8 cellular contexts compared by ENCODE assay signal in the genomic region with DNA sequence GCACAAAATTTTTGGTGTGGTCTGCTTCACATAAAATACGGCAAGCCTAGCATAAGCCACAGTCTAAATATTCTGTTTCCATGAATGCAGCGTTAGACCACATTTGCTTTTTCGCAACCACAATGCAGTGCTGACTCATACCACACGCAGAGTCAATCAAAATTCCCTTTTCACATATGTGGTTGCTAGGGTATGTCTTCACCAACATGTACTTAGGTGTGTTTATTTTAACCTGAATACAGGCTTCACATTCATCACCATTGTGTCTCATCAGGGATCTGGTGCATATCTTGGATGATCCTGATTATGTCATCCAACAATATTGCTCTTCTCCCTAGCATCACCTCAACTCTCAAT.
A peak's percentile ranks its signal among the peaks of the same experiment; 100 is the strongest.
DNase-seq lines count a peak whose midpoint lies in the region; ATAC-seq and TF ChIP-seq lines count a peak whose summit lies in the region.

No MANE protein-coding gene starts in this region.

- DNase-seq in GM12864 (ENCODE audit: low read depth) (peak; percentile 24), NCI-H187 treated with DMSO at 0.1 percent for 48 hours (lab: John Stamatoyannopoulos, UW) (peak; percentile 35), smooth muscle cell of the brain vasculature (ENCODE audit: low read depth, low spot score) (peak; percentile 89), hepatic stellate cell (ENCODE audit: low spot score) (no peak)
- peak; percentile 49 for DNase-seq in activated gamma-delta T cell treated with anti-CD3 and anti-CD28 coated beads, Interleukin-2, amount 50 U/mL, for 16 hours (ENCODE audit: low read depth)

- no peak overlapping the region for H3K4me3 ChIP-seq in GM12864 (ENCODE audit: low read depth, low read length)

- no peak for TF ChIP-seq CTCF in GM12864 (IDR thresholded peaks at IDR 0.05; ENCODE audit: low read depth, low read length, missing control alignments)

- ATAC-seq in HG02571 (IDR thresholded peaks at IDR 0.05; ENCODE audit: unreplicated experiment), result peak; percentile 61
- no peak for ATAC-seq in HG03439 (IDR thresholded peaks at IDR 0.05; ENCODE audit: unreplicated experiment)
- ATAC-seq in GM19455 (IDR thresholded peaks at IDR 0.05; ENCODE audit: unreplicated experiment), result no peak
